21 cellular contexts compared by ENCODE assay signal in genomic region chr11:9693801-9694553, GRCh38. TPM values are rescaled to one million over a fixed set of nuclear protein-coding genes. Genes with fewer than 3 reads are reported as not detected.
DNase-seq lines count a peak whose midpoint lies in the region; ATAC-seq, FAIRE-seq and TF ChIP-seq lines count a peak whose summit lies in the region.
"Had no signal": no experiment of that assay in that cellular context is flagged by ENCODE, and none has a peak within 500 bp of the region (broad histone marks: within the 10 kb centered on the region; RNA-seq: fewer than 3 reads in every experiment).

No MANE protein-coding gene starts in this region.

- no peak for ATAC-seq in HG03108 (IDR thresholded peaks at IDR 0.05; ENCODE audit: unreplicated experiment)
- ATAC-seq: gastrocnemius medialis, T-helper 17 cell had no signal

- H3K4me3 ChIP-seq in DOHH2 (ENCODE audit: low read length) (peak overlapping the region; percentile 63), Karpas-422 (ENCODE audit: low read length) (0 out of 2 replicates have a peak overlapping the region, but pooled peaks have one; percentile 26), bronchial epithelial cell (ENCODE audit: low read depth, low read length) (no peak overlapping the region), neural progenitor cell (no peak overlapping the region)
- H3K4me3 ChIP-seq: gastrocnemius medialis, stomach, vagina had no signal

- H3K27ac ChIP-seq in DOHH2 (ENCODE audit: low read depth, low read length) (peak overlapping the region; percentile 97), Karpas-422 (ENCODE audit: low read length) (peak overlapping the region; percentile 100), neural progenitor cell (peak overlapping the region; percentile 35)

- H3K79me2 ChIP-seq in DOHH2 (ENCODE audit: control insufficient read depth, low read length), result peaks cover 93% of the 10 kb centered on the region
- H3K79me2 ChIP-seq in Karpas-422 (ENCODE audit: low read length), result peaks cover 85% of the 10 kb centered on the region
- H3K79me2 ChIP-seq in neural progenitor cell (ENCODE audit: low read depth), result peaks cover 36% of the 10 kb centered on the region

- H3K4me3 Mint-ChIP-seq in neural progenitor cell, result no peak overlapping the region
- H3K4me3 Mint-ChIP-seq: CD8-positive, alpha-beta memory T cell; nephron; T-helper 17 cell had no signal

- H3K9me2 ChIP-seq in DOHH2 (replicated peaks; ENCODE audit: control insufficient read depth, low read length), result no peaks in the 10 kb centered on the region
- H3K9me2 ChIP-seq in Karpas-422 (replicated peaks; ENCODE audit: insufficient read depth, low read length), result no peaks in the 10 kb centered on the region

- no peak for FAIRE-seq in bronchial epithelial cell (lab: Jason Lieb, UNC)
- FAIRE-seq: endothelial cell of umbilical vein had no signal

- H3K9me3 ChIP-seq in DOHH2 (ENCODE audit: control insufficient read depth, insufficient read depth, low read length) (no peaks in the 10 kb centered on the region), Karpas-422 (ENCODE audit: low read length) (no peaks in the 10 kb centered on the region), neural progenitor cell (ENCODE audit: low read depth) (no peaks in the 10 kb centered on the region)
- H3K9me3 ChIP-seq: gastrocnemius medialis, stomach, vagina had no signal

- H3K27me3 ChIP-seq in DOHH2 (ENCODE audit: control insufficient read depth, low read length), result no peaks in the 10 kb centered on the region
- no peaks in the 10 kb centered on the region for H3K27me3 ChIP-seq in Karpas-422 (ENCODE audit: low read length)
- no peaks in the 10 kb centered on the region for H3K27me3 ChIP-seq in bronchial epithelial cell (ENCODE audit: control insufficient read depth, insufficient read depth, low read length)
- no peaks in the 10 kb centered on the region for H3K27me3 ChIP-seq in neural progenitor cell
- H3K27me3 ChIP-seq: gastrocnemius medialis, stomach, vagina had no signal

- H3F3A ChIP-seq in DOHH2 (ENCODE audit: control insufficient read depth, insufficient read depth) (peaks cover 69% of the 10 kb centered on the region), neural progenitor cell (ENCODE audit: low read depth) (peaks cover 10% of the 10 kb centered on the region)

- peaks cover 18% of the 10 kb centered on the region for H3K36me3 Mint-ChIP-seq in neural progenitor cell

- H3K4me1 ChIP-seq in DOHH2 (ENCODE audit: control insufficient read depth, low read length), result peaks cover 97% of the 10 kb centered on the region
- H3K4me1 ChIP-seq in Karpas-422 (ENCODE audit: low read length), result peaks cover 86% of the 10 kb centered on the region
- H3K4me1 ChIP-seq in neural progenitor cell, result peaks cover 21% of the 10 kb centered on the region

- DNase-seq in Karpas-422, result no peak
- DNase-seq in bronchial epithelial cell (ENCODE audit: low read depth), result peak; percentile 75
- DNase-seq in neural progenitor cell (ENCODE audit: low spot score), result no peak
- DNase-seq in SW480 (ENCODE audit: low spot score), result no peak
- DNase-seq in NOMO-1 (lab: John Stamatoyannopoulos, UW; ENCODE audit: unreplicated experiment in 2 of 2), result no peak
- no peak for DNase-seq in activated CD4-positive, alpha-beta T cell treated with anti-CD3 and anti-CD28 coated beads for 48 hours
- DNase-seq: activated CD8-positive, alpha-beta memory T cell treated with anti-CD3 and anti-CD28 coated beads for 24 hours; CD8-positive, alpha-beta memory T cell; cortex of kidney; gastrocnemius medialis; kidney glomerular epithelial cell; NCI-H1417 treated with DMSO at 0.1 percent for 48 hours; NCI-H2171; SIG-M5; stomach; T-helper 17 cell had no signal

- H3K4me1 Mint-ChIP-seq in neural progenitor cell, result no peaks in the 10 kb centered on the region
- H3K4me1 Mint-ChIP-seq: nephron had no signal

- H3K4me2 ChIP-seq in DOHH2 (ENCODE audit: low read length) (peak overlapping the region; percentile 71), Karpas-422 (ENCODE audit: low read depth, low read length, poor library complexity, severe bottlenecking) (peak overlapping the region; percentile 95), neural progenitor cell (no peak overlapping the region)

- peaks cover 78% of the 10 kb centered on the region for H3K36me3 ChIP-seq in DOHH2 (ENCODE audit: control insufficient read depth, low read length)
- H3K36me3 ChIP-seq in Karpas-422 (ENCODE audit: insufficient read depth, low read length), result peaks cover 34% of the 10 kb centered on the region
- H3K36me3 ChIP-seq in bronchial epithelial cell (ENCODE audit: control insufficient read depth, insufficient read depth, low read length), result no peaks in the 10 kb centered on the region
- H3K36me3 ChIP-seq in neural progenitor cell, result peaks cover 15% of the 10 kb centered on the region

- H3K9ac ChIP-seq in Karpas-422 (ENCODE audit: low read length) (peak overlapping the region; percentile 44), neural progenitor cell (no peak overlapping the region)

- H3K27me3 Mint-ChIP-seq in neural progenitor cell (ENCODE audit: insufficient read depth, low read depth), result no peaks in the 10 kb centered on the region
- H3K27me3 Mint-ChIP-seq: CD8-positive, alpha-beta memory T cell; T-helper 17 cell had no signal

- H3K27ac Mint-ChIP-seq in neural progenitor cell, result no peak overlapping the region
- H3K27ac Mint-ChIP-seq: CD8-positive, alpha-beta memory T cell; nephron; T-helper 17 cell had no signal

- peak; percentile 36 for TF ChIP-seq CTCF in DOHH2 (IDR thresholded peaks at IDR 0.05; ENCODE audit: low read depth, low read length, poor library complexity, severe bottlenecking)
- no peak for TF ChIP-seq CTCF in bronchial epithelial cell (IDR thresholded peaks at IDR 0.05; ENCODE audit: insufficient read depth, low read length, severe bottlenecking)
- TF ChIP-seq CTCF in neural progenitor cell (IDR thresholded peaks at IDR 0.05), result peak; percentile 27

- H2AFZ ChIP-seq in Karpas-422 (ENCODE audit: low read length) (no peak overlapping the region), neural progenitor cell (replicated peaks) (no peak overlapping the region)

- H3K9me3 Mint-ChIP-seq in neural progenitor cell, result no peaks in the 10 kb centered on the region
- H3K9me3 Mint-ChIP-seq: nephron had no signal

- H4K20me1 ChIP-seq in DOHH2 (ENCODE audit: control insufficient read depth, insufficient read depth, low read depth, low read length) (no peaks in the 10 kb centered on the region), Karpas-422 (ENCODE audit: insufficient read depth, low read depth, low read length) (no peaks in the 10 kb centered on the region), neural progenitor cell (ENCODE audit: low read depth) (peaks cover 8% of the 10 kb centered on the region)

RNA-seq across cellular contexts. Expression of gene SWAP70, which starts 30.1 kb away (rescaled TPM):
- 77.0 and 82.4 TPM in 2 replicates for total RNA-seq in Karpas-422 (2014; rRNA removed; shearing (Covaris generic); ENCODE audit: low replicate concordance)
- 26.3 and 27.1 TPM in 2 replicates for total RNA-seq in bronchial epithelial cell
- total RNA-seq in neural progenitor cell (ENCODE audit: low replicate concordance), result 18.3 and 25.5 TPM in 2 replicates

Comparison
In these comparisons a context has a peak if more than half of its experiments do, and no peak if none do; other contexts are left out.
1. H3K27ac ChIP-seq: peak in every context shown above with its lines; median percentile 100 in Karpas-422; 97 in DOHH2; 35 in neural progenitor cell.
2. H3K4me3 ChIP-seq: peak in DOHH2 (single experiment) and Karpas-422 (single experiment); none in bronchial epithelial cell (single experiment) and neural progenitor cell (single experiment).